ENCODE assay signal across 1 cellular context in the genomic region with DNA sequence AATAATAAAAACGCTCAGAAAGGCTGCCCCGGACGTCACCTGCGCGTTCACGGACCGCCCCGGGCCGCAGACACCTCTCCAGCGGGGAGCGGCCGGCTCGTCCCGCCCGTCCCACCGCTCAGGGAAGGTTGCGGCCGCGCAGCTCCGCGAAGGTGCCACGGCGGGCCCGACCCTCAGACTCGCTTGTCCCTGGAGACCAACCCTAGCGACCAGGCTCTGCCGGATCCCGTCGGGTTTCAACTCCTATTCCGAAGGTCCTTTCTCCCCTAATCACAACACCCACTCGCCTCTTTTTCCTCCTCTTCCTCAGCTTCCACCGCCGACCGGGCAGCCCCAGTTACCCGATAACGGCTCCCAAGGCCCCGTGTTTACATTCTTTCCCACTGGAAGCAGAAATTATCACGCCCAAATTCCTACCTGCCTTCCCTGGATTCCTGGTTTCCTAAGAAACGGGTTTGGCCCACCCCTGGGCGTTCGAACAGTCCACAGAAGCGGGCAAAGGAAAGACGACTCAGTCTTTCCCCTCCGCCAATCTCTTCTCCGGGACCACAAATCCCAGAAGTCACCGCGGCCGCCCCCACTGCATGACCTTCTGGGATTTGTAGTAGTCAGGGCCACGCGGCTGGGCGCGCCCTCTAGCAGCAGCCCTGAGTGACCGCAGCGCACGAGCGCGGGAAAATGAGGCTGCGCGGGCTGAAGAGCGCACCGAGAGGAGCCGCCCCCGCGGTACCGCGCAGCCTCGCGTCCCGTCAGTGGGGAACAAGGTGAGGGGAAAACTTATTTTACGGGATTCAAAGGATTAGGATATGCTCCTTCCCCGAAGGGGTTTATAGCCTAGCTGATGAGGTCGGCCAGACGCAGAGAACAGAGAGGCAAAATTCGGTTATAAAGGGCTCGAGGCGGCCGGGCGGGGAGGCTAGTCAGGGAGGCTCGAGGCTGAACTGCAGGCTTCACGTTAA.
TF ChIP-seq lines count a peak whose summit lies in the region.

A gene with protein sequence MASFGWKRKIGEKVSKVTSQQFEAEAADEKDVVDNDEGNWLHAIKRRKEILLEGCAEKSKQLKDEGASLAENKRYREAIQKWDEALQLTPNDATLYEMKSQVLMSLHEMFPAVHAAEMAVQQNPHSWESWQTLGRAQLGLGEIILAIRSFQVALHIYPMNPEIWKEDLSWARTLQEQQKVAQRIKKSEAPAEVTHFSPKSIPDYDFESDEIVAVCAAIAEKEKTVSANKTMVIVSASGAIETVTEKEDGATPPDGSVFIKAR (minus strand): TSS at position 555 of the 959 bp plus-strand sequence. CDS start 8,943 bp downstream, outside the sequence.

TF ChIP-seq in K562, 482 proteins besides CTCF, POLR2A, EP300 and RAD21 (continued from another document and continues in another):
- TF ChIP-seq ZNF175 (CRISPR knock-in tag; IDR thresholded peaks at IDR 0.05; ENCODE audit: low read depth) (peak; percentile 77), MYBL2 (IDR thresholded peaks at IDR 0.05; ENCODE audit: low read depth) (no peak), MYBL2 (CRISPR knock-in tag; IDR thresholded peaks at IDR 0.05; ENCODE audit: borderline replicate concordance) (no peak), HMG20A (CRISPR knock-in tag; conservative IDR thresholded peaks at IDR 0.05) (no peak), KDM1A (IDR thresholded peaks at IDR 0.05) (peak in 1 of 2 experiments; percentile 20; a peak in 2 of 4 replicates), SRSF1 (IDR thresholded peaks at IDR 0.05; ENCODE audit: low read depth, low read length) (no peak), ZEB2 (IDR thresholded peaks at IDR 0.05) (0 out of 2 replicates have a peak, but pooled peaks have one; percentile 11), SMC3 (conservative IDR thresholded peaks at IDR 0.05; ENCODE audit: insufficient read depth, low read depth, low read length) (0 out of 2 replicates have a peak, but pooled peaks have one; percentile 30), MYC (IDR thresholded peaks at IDR 0.05; ENCODE audit: low read depth, low read length) (peak; percentile 99), MYC (CRISPR knock-in tag; IDR thresholded peaks at IDR 0.05; ENCODE audit: borderline replicate concordance, low read depth) (0 out of 2 replicates have a peak, but pooled peaks have one; percentile 53), ZNF263 (CRISPR knock-in tag; IDR thresholded peaks at IDR 0.05; ENCODE audit: borderline replicate concordance) (peak; percentile 53; the same call in 1 of the 2 replicates), SRSF9 (IDR thresholded peaks at IDR 0.05; ENCODE audit: borderline replicate concordance, low read depth, low read length) (no peak), ERF (CRISPR knock-in tag; IDR thresholded peaks at IDR 0.05) (no peak), TAF1 (IDR thresholded peaks at IDR 0.05; ENCODE audit: control insufficient read depth, extremely low read depth, insufficient read depth, low read length, severe bottlenecking) (peak; percentile 62), TEAD4 (IDR thresholded peaks at IDR 0.05; ENCODE audit: low read length) (peak; percentile 27), TEAD4 (CRISPR knock-in tag; IDR thresholded peaks at IDR 0.05; ENCODE audit: borderline replicate concordance) (peak; percentile 92; the same call in 1 of the 2 replicates), ZNF507 (tag; conservative IDR thresholded peaks at IDR 0.05) (no peak), OTX1 (CRISPR knock-in tag; IDR thresholded peaks at IDR 0.05) (peak; percentile 59; the same call in 1 of the 2 replicates), CREM (IDR thresholded peaks at IDR 0.05; ENCODE audit: low read depth) (peak; percentile 94), FOXJ3 (CRISPR knock-in tag; IDR thresholded peaks at IDR 0.05) (no peak), PHF20 (IDR thresholded peaks at IDR 0.05; ENCODE audit: partially characterized antibody) (no peak), FUS (optimal IDR thresholded peaks at IDR 0.05; ENCODE audit: low read depth, low read length) (no peak), MXI1 (IDR thresholded peaks at IDR 0.05; ENCODE audit: low read depth, low read length) (0 out of 2 replicates have a peak, but pooled peaks have one; percentile 57), EZH2 (IDR thresholded peaks at IDR 0.05; ENCODE audit: borderline replicate concordance, low read depth, low read length) (no peak), MEIS2 (IDR thresholded peaks at IDR 0.05; ENCODE audit: partially characterized antibody) (peak; percentile 49), COPS2 (conservative IDR thresholded peaks at IDR 0.05) (no peak), DPF2 (IDR thresholded peaks at IDR 0.05) (peak; percentile 41; the same call in 1 of the 2 replicates), CBX8 (IDR thresholded peaks at IDR 0.05; ENCODE audit: borderline replicate concordance, extremely low read depth, low read depth, low read length, poor library complexity, severe bottlenecking) (no peak), SP2 (IDR thresholded peaks at IDR 0.05; ENCODE audit: extremely low read depth, low read depth, low read length, poor library complexity, severe bottlenecking) (no peak), NFIX (CRISPR knock-in tag; IDR thresholded peaks at IDR 0.05; ENCODE audit: low read depth) (no peak), ZNF41 (CRISPR knock-in tag; conservative IDR thresholded peaks at IDR 0.05) (0 out of 2 replicates have a peak, but pooled peaks have one; percentile 10), ZNF785 (CRISPR knock-in tag; IDR thresholded peaks at IDR 0.05) (no peak), RNF2 (IDR thresholded peaks at IDR 0.05) (peak; percentile 92), EHMT2 (IDR thresholded peaks at IDR 0.05) (no peak)
- TF ChIP-seq, protein P1, sequence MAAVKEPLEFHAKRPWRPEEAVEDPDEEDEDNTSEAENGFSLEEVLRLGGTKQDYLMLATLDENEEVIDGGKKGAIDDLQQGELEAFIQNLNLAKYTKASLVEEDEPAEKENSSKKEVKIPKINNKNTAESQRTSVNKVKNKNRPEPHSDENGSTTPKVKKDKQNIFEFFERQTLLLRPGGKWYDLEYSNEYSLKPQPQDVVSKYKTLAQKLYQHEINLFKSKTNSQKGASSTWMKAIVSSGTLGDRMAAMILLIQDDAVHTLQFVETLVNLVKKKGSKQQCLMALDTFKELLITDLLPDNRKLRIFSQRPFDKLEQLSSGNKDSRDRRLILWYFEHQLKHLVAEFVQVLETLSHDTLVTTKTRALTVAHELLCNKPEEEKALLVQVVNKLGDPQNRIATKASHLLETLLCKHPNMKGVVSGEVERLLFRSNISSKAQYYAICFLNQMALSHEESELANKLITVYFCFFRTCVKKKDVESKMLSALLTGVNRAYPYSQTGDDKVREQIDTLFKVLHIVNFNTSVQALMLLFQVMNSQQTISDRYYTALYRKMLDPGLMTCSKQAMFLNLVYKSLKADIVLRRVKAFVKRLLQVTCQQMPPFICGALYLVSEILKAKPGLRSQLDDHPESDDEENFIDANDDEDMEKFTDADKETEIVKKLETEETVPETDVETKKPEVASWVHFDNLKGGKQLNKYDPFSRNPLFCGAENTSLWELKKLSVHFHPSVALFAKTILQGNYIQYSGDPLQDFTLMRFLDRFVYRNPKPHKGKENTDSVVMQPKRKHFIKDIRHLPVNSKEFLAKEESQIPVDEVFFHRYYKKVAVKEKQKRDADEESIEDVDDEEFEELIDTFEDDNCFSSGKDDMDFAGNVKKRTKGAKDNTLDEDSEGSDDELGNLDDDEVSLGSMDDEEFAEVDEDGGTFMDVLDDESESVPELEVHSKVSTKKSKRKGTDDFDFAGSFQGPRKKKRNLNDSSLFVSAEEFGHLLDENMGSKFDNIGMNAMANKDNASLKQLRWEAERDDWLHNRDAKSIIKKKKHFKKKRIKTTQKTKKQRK (IDR thresholded peaks at IDR 0.05; ENCODE audit: borderline replicate concordance, low read depth, low read length), result no peak
- TF ChIP-seq, protein P2, sequence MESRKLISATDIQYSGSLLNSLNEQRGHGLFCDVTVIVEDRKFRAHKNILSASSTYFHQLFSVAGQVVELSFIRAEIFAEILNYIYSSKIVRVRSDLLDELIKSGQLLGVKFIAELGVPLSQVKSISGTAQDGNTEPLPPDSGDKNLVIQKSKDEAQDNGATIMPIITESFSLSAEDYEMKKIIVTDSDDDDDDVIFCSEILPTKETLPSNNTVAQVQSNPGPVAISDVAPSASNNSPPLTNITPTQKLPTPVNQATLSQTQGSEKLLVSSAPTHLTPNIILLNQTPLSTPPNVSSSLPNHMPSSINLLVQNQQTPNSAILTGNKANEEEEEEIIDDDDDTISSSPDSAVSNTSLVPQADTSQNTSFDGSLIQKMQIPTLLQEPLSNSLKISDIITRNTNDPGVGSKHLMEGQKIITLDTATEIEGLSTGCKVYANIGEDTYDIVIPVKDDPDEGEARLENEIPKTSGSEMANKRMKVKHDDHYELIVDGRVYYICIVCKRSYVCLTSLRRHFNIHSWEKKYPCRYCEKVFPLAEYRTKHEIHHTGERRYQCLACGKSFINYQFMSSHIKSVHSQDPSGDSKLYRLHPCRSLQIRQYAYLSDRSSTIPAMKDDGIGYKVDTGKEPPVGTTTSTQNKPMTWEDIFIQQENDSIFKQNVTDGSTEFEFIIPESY (CRISPR knock-in tag; IDR thresholded peaks at IDR 0.05), result peak; percentile 87
- TF ChIP-seq, protein P3, sequence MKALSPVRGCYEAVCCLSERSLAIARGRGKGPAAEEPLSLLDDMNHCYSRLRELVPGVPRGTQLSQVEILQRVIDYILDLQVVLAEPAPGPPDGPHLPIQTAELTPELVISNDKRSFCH (CRISPR knock-in tag; IDR thresholded peaks at IDR 0.05), result no peak
- TF ChIP-seq, protein P3 (tag; IDR thresholded peaks at IDR 0.05), result peak; percentile 89
- TF ChIP-seq, protein P4, sequence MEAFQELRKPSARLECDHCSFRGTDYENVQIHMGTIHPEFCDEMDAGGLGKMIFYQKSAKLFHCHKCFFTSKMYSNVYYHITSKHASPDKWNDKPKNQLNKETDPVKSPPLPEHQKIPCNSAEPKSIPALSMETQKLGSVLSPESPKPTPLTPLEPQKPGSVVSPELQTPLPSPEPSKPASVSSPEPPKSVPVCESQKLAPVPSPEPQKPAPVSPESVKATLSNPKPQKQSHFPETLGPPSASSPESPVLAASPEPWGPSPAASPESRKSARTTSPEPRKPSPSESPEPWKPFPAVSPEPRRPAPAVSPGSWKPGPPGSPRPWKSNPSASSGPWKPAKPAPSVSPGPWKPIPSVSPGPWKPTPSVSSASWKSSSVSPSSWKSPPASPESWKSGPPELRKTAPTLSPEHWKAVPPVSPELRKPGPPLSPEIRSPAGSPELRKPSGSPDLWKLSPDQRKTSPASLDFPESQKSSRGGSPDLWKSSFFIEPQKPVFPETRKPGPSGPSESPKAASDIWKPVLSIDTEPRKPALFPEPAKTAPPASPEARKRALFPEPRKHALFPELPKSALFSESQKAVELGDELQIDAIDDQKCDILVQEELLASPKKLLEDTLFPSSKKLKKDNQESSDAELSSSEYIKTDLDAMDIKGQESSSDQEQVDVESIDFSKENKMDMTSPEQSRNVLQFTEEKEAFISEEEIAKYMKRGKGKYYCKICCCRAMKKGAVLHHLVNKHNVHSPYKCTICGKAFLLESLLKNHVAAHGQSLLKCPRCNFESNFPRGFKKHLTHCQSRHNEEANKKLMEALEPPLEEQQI (IDR thresholded peaks at IDR 0.05), result peak; percentile 79; the same call in 1 of the 2 replicates
- TF ChIP-seq, protein P5, sequence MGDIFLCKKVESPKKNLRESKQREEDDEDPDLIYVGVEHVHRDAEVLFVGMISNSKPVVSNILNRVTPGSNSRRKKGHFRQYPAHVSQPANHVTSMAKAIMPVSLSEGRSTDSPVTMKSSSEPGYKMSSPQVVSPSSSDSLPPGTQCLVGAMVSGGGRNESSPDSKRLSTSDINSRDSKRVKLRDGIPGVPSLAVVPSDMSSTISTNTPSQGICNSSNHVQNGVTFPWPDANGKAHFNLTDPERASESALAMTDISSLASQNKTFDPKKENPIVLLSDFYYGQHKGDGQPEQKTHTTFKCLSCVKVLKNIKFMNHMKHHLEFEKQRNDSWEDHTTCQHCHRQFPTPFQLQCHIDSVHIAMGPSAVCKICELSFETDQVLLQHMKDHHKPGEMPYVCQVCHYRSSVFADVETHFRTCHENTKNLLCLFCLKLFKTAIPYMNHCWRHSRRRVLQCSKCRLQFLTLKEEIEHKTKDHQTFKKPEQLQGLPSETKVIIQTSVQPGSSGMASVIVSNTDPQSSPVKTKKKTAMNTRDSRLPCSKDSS (IDR thresholded peaks at IDR 0.05; ENCODE audit: low read depth, partially characterized antibody), result no peak
- TF ChIP-seq, protein P6, sequence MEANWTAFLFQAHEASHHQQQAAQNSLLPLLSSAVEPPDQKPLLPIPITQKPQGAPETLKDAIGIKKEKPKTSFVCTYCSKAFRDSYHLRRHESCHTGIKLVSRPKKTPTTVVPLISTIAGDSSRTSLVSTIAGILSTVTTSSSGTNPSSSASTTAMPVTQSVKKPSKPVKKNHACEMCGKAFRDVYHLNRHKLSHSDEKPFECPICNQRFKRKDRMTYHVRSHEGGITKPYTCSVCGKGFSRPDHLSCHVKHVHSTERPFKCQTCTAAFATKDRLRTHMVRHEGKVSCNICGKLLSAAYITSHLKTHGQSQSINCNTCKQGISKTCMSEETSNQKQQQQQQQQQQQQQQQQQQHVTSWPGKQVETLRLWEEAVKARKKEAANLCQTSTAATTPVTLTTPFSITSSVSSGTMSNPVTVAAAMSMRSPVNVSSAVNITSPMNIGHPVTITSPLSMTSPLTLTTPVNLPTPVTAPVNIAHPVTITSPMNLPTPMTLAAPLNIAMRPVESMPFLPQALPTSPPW (CRISPR knock-in tag; IDR thresholded peaks at IDR 0.05), result peak; percentile 84
- TF ChIP-seq, protein P7, sequence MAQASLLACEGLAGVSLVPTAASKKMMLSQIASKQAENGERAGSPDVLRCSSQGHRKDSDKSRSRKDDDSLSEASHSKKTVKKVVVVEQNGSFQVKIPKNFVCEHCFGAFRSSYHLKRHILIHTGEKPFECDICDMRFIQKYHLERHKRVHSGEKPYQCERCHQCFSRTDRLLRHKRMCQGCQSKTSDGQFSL (CRISPR knock-in tag; IDR thresholded peaks at IDR 0.05), result peak; percentile 93
- TF ChIP-seq, protein P7 (tag; IDR thresholded peaks at IDR 0.05), result peak in 1 of 2 experiments; percentile 89; a peak in 2 of 4 replicates
- TF ChIP-seq, protein P8, sequence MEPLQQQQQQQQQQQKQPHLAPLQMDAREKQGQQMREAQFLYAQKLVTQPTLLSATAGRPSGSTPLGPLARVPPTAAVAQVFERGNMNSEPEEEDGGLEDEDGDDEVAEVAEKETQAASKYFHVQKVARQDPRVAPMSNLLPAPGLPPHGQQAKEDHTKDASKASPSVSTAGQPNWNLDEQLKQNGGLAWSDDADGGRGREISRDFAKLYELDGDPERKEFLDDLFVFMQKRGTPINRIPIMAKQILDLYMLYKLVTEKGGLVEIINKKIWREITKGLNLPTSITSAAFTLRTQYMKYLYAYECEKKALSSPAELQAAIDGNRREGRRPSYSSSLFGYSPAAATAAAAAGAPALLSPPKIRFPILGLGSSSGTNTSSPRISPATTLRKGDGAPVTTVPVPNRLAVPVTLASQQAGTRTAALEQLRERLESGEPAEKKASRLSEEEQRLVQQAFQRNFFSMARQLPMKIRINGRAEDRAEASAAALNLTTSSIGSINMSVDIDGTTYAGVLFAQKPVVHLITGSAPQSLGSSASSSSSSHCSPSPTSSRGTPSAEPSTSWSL (CRISPR knock-in tag; IDR thresholded peaks at IDR 0.05; ENCODE audit: borderline replicate concordance), result no peak
- TF ChIP-seq, protein P9, sequence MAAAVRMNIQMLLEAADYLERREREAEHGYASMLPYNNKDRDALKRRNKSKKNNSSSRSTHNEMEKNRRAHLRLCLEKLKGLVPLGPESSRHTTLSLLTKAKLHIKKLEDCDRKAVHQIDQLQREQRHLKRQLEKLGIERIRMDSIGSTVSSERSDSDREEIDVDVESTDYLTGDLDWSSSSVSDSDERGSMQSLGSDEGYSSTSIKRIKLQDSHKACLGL (CRISPR knock-in tag; IDR thresholded peaks at IDR 0.05; ENCODE audit: borderline replicate concordance, poor library complexity, severe bottlenecking), result no peak
